8 cellular contexts compared by ENCODE assay signal in genomic region chr12:57754411-57755193, GRCh38. TPM values are rescaled to one million over a fixed set of nuclear protein-coding genes. Genes with fewer than 3 reads are reported as not detected.
DNase-seq lines count a peak whose midpoint lies in the region; ATAC-seq and TF ChIP-seq lines count a peak whose summit lies in the region.

TSS of gene MARCHF9 (plus strand) at chr12:57755103. CDS start at chr12:57755529, 426 bp downstream.

- H3K27me3 Mint-ChIP-seq in H9 (ENCODE audit: low read depth) (peaks cover 30% of the 10 kb centered on the region), T-helper 17 cell (no peaks in the 10 kb centered on the region)

- peaks cover 17% of the 10 kb centered on the region for H3K23me2 ChIP-seq in H9 (ENCODE audit: insufficient read length, low read depth, low read length, poor library complexity, severe bottlenecking)

- H3K14ac ChIP-seq in H9 (ENCODE audit: insufficient read depth, low read length), result no peak within 1 kb of the TSS

- H2BK120ac ChIP-seq in H9 (ENCODE audit: low read depth, low read length, poor library complexity, severe bottlenecking), result no peak within 1 kb of the TSS

- no peak within 1 kb of the TSS for H2AK5ac ChIP-seq in H9 (ENCODE audit: insufficient read length, low read length)

- no peak within 1 kb of the TSS for H3K56ac ChIP-seq in H9 (ENCODE audit: insufficient read length, low read depth, low read length)

- H3K23ac ChIP-seq in H9 (ENCODE audit: insufficient read length, low read depth, low read length), result no peak within 1 kb of the TSS

- H3K4me1 Mint-ChIP-seq in H9, result peaks cover 43 to 44% of the 10 kb centered on the region in 2 experiments
- peaks cover 57% of the 10 kb centered on the region for H3K4me1 Mint-ChIP-seq in T-helper 17 cell

- no peak for TF ChIP-seq CTCF in DND-41 (IDR thresholded peaks at IDR 0.05; ENCODE audit: borderline replicate concordance, extremely low read depth, low read length, poor library complexity, severe bottlenecking)
- TF ChIP-seq CTCF in H9 (conservative IDR thresholded peaks at IDR 0.05), result no peak

- H3K79me2 ChIP-seq in DND-41 (ENCODE audit: insufficient read depth, low read length), result peaks cover 44% of the 10 kb centered on the region
- H3K79me2 ChIP-seq in H9 (ENCODE audit: insufficient read depth, low read length), result peaks cover 13% of the 10 kb centered on the region; the same call in 1 of the 2 replicates

- H3K27ac ChIP-seq in DND-41 (ENCODE audit: low read length) (peak within 1 kb of the TSS; percentile 53; the same call in 1 of the 2 replicates), H9 (ENCODE audit: insufficient read length, low read depth, low read length) (no peak within 1 kb of the TSS), skin epidermis (peak within 1 kb of the TSS in 19 of 21 experiments; percentile 35 to 91 (median 76))

- ATAC-seq in DND-41 (ENCODE audit: insufficient read depth, low read depth) (peak; percentile 59), T-helper 17 cell (peak; percentile 58)

- peak within 1 kb of the TSS; percentile 70 for H3K9ac ChIP-seq in DND-41 (ENCODE audit: low read depth, low read length)
- H3K9ac ChIP-seq in H9 (ENCODE audit: extremely low read depth, insufficient read length, low read length), result no peak within 1 kb of the TSS

- H3K4me3 ChIP-seq in DND-41 (ENCODE audit: low read depth in 1 of 2, low read length in 2 of 2) (peak within 1 kb of the TSS; percentile 56 to 68; a peak in 3 of 4 replicates), iPS-11a (ENCODE audit: low read depth, low read length) (peak within 1 kb of the TSS; percentile 83), skin epidermis (peak within 1 kb of the TSS; percentile 51 to 89 (median 66))

- H4K20me1 ChIP-seq in DND-41 (ENCODE audit: insufficient read depth, low read length) (peaks cover 37% of the 10 kb centered on the region), H9 (ENCODE audit: control insufficient read depth, insufficient read depth, insufficient read length) (no peaks in the 10 kb centered on the region)

- no peak within 1 kb of the TSS for H2BK20ac ChIP-seq in H9 (ENCODE audit: low read depth, low read length, poor library complexity, severe bottlenecking)

- H2AFZ ChIP-seq in DND-41 (ENCODE audit: low read depth, low read length), result peak within 1 kb of the TSS; percentile 71
- H2AFZ ChIP-seq in H9 (ENCODE audit: low read length), result no peak within 1 kb of the TSS

- peaks cover 0 to 2% of the 10 kb centered on the region in 2 experiments; a peak in 2 of 5 replicates for H3K9me3 Mint-ChIP-seq in H9

- no peak within 1 kb of the TSS for H2BK12ac ChIP-seq in H9 (ENCODE audit: insufficient read length, low read depth, low read length)

- peaks cover 47% of the 10 kb centered on the region for H3K36me3 ChIP-seq in DND-41 (ENCODE audit: insufficient read depth, low read length)

- no peak within 1 kb of the TSS for H4K91ac ChIP-seq in H9 (ENCODE audit: insufficient read length, low read depth, low read length)

- no peak within 1 kb of the TSS for H3K18ac ChIP-seq in H9 (ENCODE audit: insufficient read length, low read depth, low read length)

- H2BK5ac ChIP-seq in H9 (ENCODE audit: insufficient read length, low read length), result no peak within 1 kb of the TSS

- H3K27me3 ChIP-seq in DND-41 (ENCODE audit: insufficient read depth, low read length, poor library complexity) (no peaks in the 10 kb centered on the region), H9 (ENCODE audit: insufficient read depth, low read length) (peaks cover 11% of the 10 kb centered on the region)

- H2BK15ac ChIP-seq in H9 (ENCODE audit: low read depth, low read length), result no peak within 1 kb of the TSS

- H3K9me3 ChIP-seq in DND-41 (ENCODE audit: insufficient read depth, low read length, severe bottlenecking) (no peaks in the 10 kb centered on the region), H9 (ENCODE audit: control insufficient read depth, low read depth, low read length) (no peaks in the 10 kb centered on the region), T-helper 17 cell (ENCODE audit: control insufficient read depth, low read length, poor library complexity, severe bottlenecking) (no peaks in the 10 kb centered on the region)

- WGBS in H9 (ENCODE audit: extremely low coverage, insufficient read length, low lambda C conversion rate), result no CpG with 5 or more reads among the region's 41 CpGs

- no peak within 1 kb of the TSS for H4K5ac ChIP-seq in H9 (ENCODE audit: insufficient read length, low read depth, low read length)

- H3K4me2 ChIP-seq in DND-41 (ENCODE audit: insufficient read depth, low read length) (peak within 1 kb of the TSS; percentile 80), H9 (ENCODE audit: insufficient read depth, insufficient read length, low read length) (peak within 1 kb of the TSS; percentile 65)

- no peak within 1 kb of the TSS for H3K4ac ChIP-seq in H9 (ENCODE audit: low read depth, low read length)

- no peak within 1 kb of the TSS for H4K8ac ChIP-seq in H9 (replicated peaks; ENCODE audit: insufficient read length, low read depth, low read length)

- H3K27ac Mint-ChIP-seq in H9 (peak within 1 kb of the TSS in 2 of 3 experiments; percentile 57 to 83; a peak in 3 of 7 replicates), T-helper 17 cell (peak within 1 kb of the TSS; percentile 96)

- H3K4me3 Mint-ChIP-seq in H9 (peak within 1 kb of the TSS; percentile 81 to 93), T-helper 17 cell (peak within 1 kb of the TSS; percentile 93)

- H3K4me1 ChIP-seq in DND-41 (ENCODE audit: insufficient read depth, low read length) (peaks cover 53% of the 10 kb centered on the region), H9 (ENCODE audit: insufficient read depth, low read length) (0 out of 2 replicates have a peak, but pooled peaks cover 7% of the 10 kb centered on the region)

- no peaks in the 10 kb centered on the region for H3K79me1 ChIP-seq in H9 (ENCODE audit: insufficient read depth, low read depth, low read length, poor library complexity, severe bottlenecking)

- H3K36me3 Mint-ChIP-seq in H9 (ENCODE audit: insufficient read depth in 1 of 3, low read depth in 3 of 3) (peaks cover 20 to 38% (median 25%) of the 10 kb centered on the region in 3 experiments), T-helper 17 cell (ENCODE audit: low read depth) (no peaks in the 10 kb centered on the region)

- DNase-seq in DND-41 (peak; percentile 89), H9 (peak; percentile 89), NCI-H1417 (lab: John Stamatoyannopoulos, UW) (peak; percentile 90 to 94 (median 94)), T-helper 17 cell (peak; percentile 79 to 88 (median 85)), anterior cingulate cortex (lab: John Stamatoyannopoulos, UW) (peak in 45 of 58 donors; percentile 8 to 68 (median 39)), putamen (ENCODE audit: low spot score) (no peak)

- no peak within 1 kb of the TSS for H3T11ph ChIP-seq in H9 (ENCODE audit: low read length)

RNA-seq across cellular contexts. Expression of gene MARCHF9, which starts in this region (rescaled TPM):
- total RNA-seq in H9 (2021) (20.5 and 20.9 TPM in 2 replicates), T-helper 17 cell (10 to 100 TPM; 45.3 to 62.4 TPM)
